ENCODE assay signal across 20 cellular contexts in genomic region chr9:4287886-4288588, GRCh38.
"Had no signal": no experiment of that assay in that cellular context is flagged by ENCODE, and none has a peak within 500 bp of the region (broad histone marks: within the 10 kb centered on the region; RNA-seq: fewer than 3 reads in every experiment).

No MANE protein-coding gene starts in this region.

- H3K27ac Mint-ChIP-seq: activated naive CD4-positive, alpha-beta T cell treated with anti-CD3 and anti-CD28 coated beads, Interleukin-2, amount 10 ng/mL, durations not matched to agents 7 days and 5 days; natural killer cell; progenitor cell of endocrine pancreas; type B pancreatic cell had no signal

- H3K27me3 Mint-ChIP-seq: activated naive CD4-positive, alpha-beta T cell treated with anti-CD3 and anti-CD28 coated beads, Interleukin-2, amount 10 ng/mL, durations not matched to agents 7 days and 5 days; progenitor cell of endocrine pancreas; type B pancreatic cell had no signal

- FAIRE-seq: keratinocyte, TTC549 had no signal

- H3K9me3 Mint-ChIP-seq: activated naive CD4-positive, alpha-beta T cell treated with anti-CD3 and anti-CD28 coated beads, Interleukin-2, amount 10 ng/mL, durations not matched to agents 7 days and 5 days; natural killer cell; type B pancreatic cell had no signal

- H3K27ac ChIP-seq: epithelial cell of prostate, heart left ventricle, spleen, testis, vagina had no signal

- H3K4me1 ChIP-seq: spleen, testis had no signal

- H3K36me3 Mint-ChIP-seq: activated naive CD4-positive, alpha-beta T cell treated with anti-CD3 and anti-CD28 coated beads, Interleukin-2, amount 10 ng/mL, durations not matched to agents 7 days and 5 days; natural killer cell had no signal

- H3K27me3 ChIP-seq: heart left ventricle, spleen, testis, vagina had no signal

- H3K4me3 ChIP-seq: heart left ventricle, spleen, testis, vagina had no signal

- H3K36me3 ChIP-seq: spleen, vagina had no signal

- DNase-seq: activated naive CD4-positive, alpha-beta T cell treated with anti-CD3 and anti-CD28 coated beads, Interleukin-2, amount 10 ng/mL, durations not matched to agents 7 days and 5 days; activated T-cell treated with anti-CD3 and anti-CD28 coated beads, Interleukin-2, amount 50 U/mL, for 48 hours; amygdala; cerebellar nuclear complex; cortex of kidney; heart left ventricle; midbrain; natural killer cell; retina; spleen; stimulated activated CD4-positive, alpha-beta T cell treated with anti-CD3 and anti-CD28 coated beads, Interleukin-4, amount 100 ng/mL, for 1 hour; stimulated activated naive CD4-positive, alpha-beta T cell; testis had no signal

- ATAC-seq: heart left ventricle, left lobe of liver, natural killer cell had no signal

- H3K9me3 ChIP-seq: heart left ventricle, spleen, testis, vagina had no signal

- H3K4me1 Mint-ChIP-seq: activated naive CD4-positive, alpha-beta T cell treated with anti-CD3 and anti-CD28 coated beads, Interleukin-2, amount 10 ng/mL, durations not matched to agents 7 days and 5 days; natural killer cell had no signal

- H3K4me3 Mint-ChIP-seq: activated naive CD4-positive, alpha-beta T cell treated with anti-CD3 and anti-CD28 coated beads, Interleukin-2, amount 10 ng/mL, durations not matched to agents 7 days and 5 days; natural killer cell; type B pancreatic cell had no signal
